In genomic region chr2:881204-881918, GRCh38 we compare ENCODE assay signal across 10 cellular contexts.
A peak's percentile ranks its signal among the peaks of the same experiment; 100 is the strongest.
DNase-seq lines count a peak whose midpoint lies in the region; ATAC-seq and TF ChIP-seq lines count a peak whose summit lies in the region.
"Had no signal": no experiment of that assay in that cellular context is flagged by ENCODE, and none has a peak within 500 bp of the region (broad histone marks: within the 10 kb centered on the region; RNA-seq: fewer than 3 reads in every experiment).

No MANE protein-coding gene starts in this region.

- H3K4me3 ChIP-seq in H7 (ENCODE audit: insufficient read depth, low read depth, low read length) (no peak overlapping the region), stomach (no peak overlapping the region)
- H3K4me3 ChIP-seq in CD8-positive, alpha-beta memory T cell (ENCODE audit: low read length) = no peak overlapping the region

- H3K4me1 Mint-ChIP-seq in progenitor cell of endocrine pancreas (ENCODE audit: low read depth) = no peaks in the 10 kb centered on the region
- H3K4me1 Mint-ChIP-seq in CD8-positive, alpha-beta memory T cell = no peaks in the 10 kb centered on the region

- no peak for TF ChIP-seq EP300 in stomach (IDR thresholded peaks at IDR 0.05)

- no peak overlapping the region for H3K27ac Mint-ChIP-seq in progenitor cell of endocrine pancreas
- no peak overlapping the region for H3K27ac Mint-ChIP-seq in CD8-positive, alpha-beta memory T cell
- H3K27ac Mint-ChIP-seq: T-helper 1 cell treated with Interleukin-12 subunit alpha and Interleukin-12 subunit beta and Interleukin-4 antibody, amounts not matched to agents 30 μg/mL and 1 μg/mL, for 36 hours had no signal

- H3K27ac ChIP-seq in stomach = no peak overlapping the region
- H3K27ac ChIP-seq in CD8-positive, alpha-beta memory T cell (ENCODE audit: low read depth, low read length) = no peak overlapping the region

- peaks cover 33% of the 10 kb centered on the region for H3K27me3 Mint-ChIP-seq in progenitor cell of endocrine pancreas
- H3K27me3 Mint-ChIP-seq in CD8-positive, alpha-beta memory T cell = peaks cover 10 to 37% of the 10 kb centered on the region in 2 donors

- no peaks in the 10 kb centered on the region for H3K36me3 Mint-ChIP-seq in progenitor cell of endocrine pancreas (ENCODE audit: insufficient read depth)
- no peaks in the 10 kb centered on the region for H3K36me3 Mint-ChIP-seq in CD8-positive, alpha-beta memory T cell

- H3K4me3 Mint-ChIP-seq in progenitor cell of endocrine pancreas (ENCODE audit: low read depth) = no peak overlapping the region
- no peak overlapping the region for H3K4me3 Mint-ChIP-seq in CD8-positive, alpha-beta memory T cell
- H3K4me3 Mint-ChIP-seq: T-helper 1 cell treated with Interleukin-12 subunit alpha and Interleukin-12 subunit beta and Interleukin-4 antibody, amounts not matched to agents 30 μg/mL and 1 μg/mL, for 36 hours had no signal

- H3K9me3 Mint-ChIP-seq in progenitor cell of endocrine pancreas (ENCODE audit: low read depth) = peaks cover 7% of the 10 kb centered on the region
- H3K9me3 Mint-ChIP-seq in CD8-positive, alpha-beta memory T cell = no peaks in the 10 kb centered on the region
- H3K9me3 Mint-ChIP-seq: T-helper 1 cell treated with Interleukin-12 subunit alpha and Interleukin-12 subunit beta and Interleukin-4 antibody, amounts not matched to agents 30 μg/mL and 1 μg/mL, for 36 hours had no signal

- intact Hi-C loops in stomach (cut with DNase I; ENCODE audit: low total_unique reads) = no loop called here

- H3K9me3 ChIP-seq in stomach = no peaks in the 10 kb centered on the region
- H3K9me3 ChIP-seq in CD8-positive, alpha-beta memory T cell (ENCODE audit: low read length) = no peaks in the 10 kb centered on the region

- H3K27me3 ChIP-seq in H7 (ENCODE audit: control insufficient read depth, insufficient read depth, low read length) (no peaks in the 10 kb centered on the region), stomach (peaks cover 0 to 56% (median 7%) of the 10 kb centered on the region in 3 donors)
- H3K27me3 ChIP-seq in CD8-positive, alpha-beta memory T cell (ENCODE audit: insufficient read depth, low read length, poor library complexity, severe bottlenecking) = no peaks in the 10 kb centered on the region

- ATAC-seq in GM18867 (IDR thresholded peaks at IDR 0.05; ENCODE audit: unreplicated experiment) (peak; percentile 81), HG03460 (IDR thresholded peaks at IDR 0.05; ENCODE audit: unreplicated experiment) (peak; percentile 62)

- POLR2A ChIA-PET in CD8-positive, alpha-beta memory T cell (lab: Charles Lee) = no interaction called here

- CTCF ChIA-PET in CD8-positive, alpha-beta memory T cell (lab: Charles Lee) = no interaction called here

- TF ChIP-seq POLR2A in stomach (IDR thresholded peaks at IDR 0.05) = no peak

- DNase-seq in H7 (peak; percentile 35), progenitor cell of endocrine pancreas (ENCODE audit: low spot score, unreplicated experiment) (peak; percentile 3), stomach (no peak), HPDE6-E6E7 (ENCODE audit: extremely low spot score) (no peak)
- DNase-seq in CD8-positive, alpha-beta memory T cell = no peak
- DNase-seq: amygdala, NCI-H1048 had no signal

- TF ChIP-seq CTCF in progenitor cell of endocrine pancreas (IDR thresholded peaks at IDR 0.05; ENCODE audit: unreplicated experiment) (no peak), stomach (IDR thresholded peaks at IDR 0.05) (no peak)

- WGBS in stomach, 5 donors = 53 to 78% (median 67%) methylated on average over 8 to 11 of the region's 11 CpGs

- no peaks in the 10 kb centered on the region for H3K4me1 ChIP-seq in stomach
- H3K4me1 ChIP-seq in CD8-positive, alpha-beta memory T cell (ENCODE audit: insufficient read depth, low read length) = no peaks in the 10 kb centered on the region

- H3K36me3 ChIP-seq in H7 (replicated peaks; ENCODE audit: control insufficient read depth, insufficient read depth, low read length) (no peaks in the 10 kb centered on the region), stomach (no peaks in the 10 kb centered on the region)
- H3K36me3 ChIP-seq in CD8-positive, alpha-beta memory T cell (ENCODE audit: insufficient read depth, low read length) = no peaks in the 10 kb centered on the region

Comparison
In these comparisons a context has a peak if more than half of its experiments do, and no peak if none do; other contexts are left out.
1. DNase-seq: peak in H7 (single experiment) and progenitor cell of endocrine pancreas (single experiment); none in stomach (single experiment), HPDE6-E6E7 (single experiment) and CD8-positive, alpha-beta memory T cell (0 of 5).